ENCODE assay signal across 19 cellular contexts in genomic region chr17:79104898-79105600, GRCh38.
"Had no signal": no experiment of that assay in that cellular context is flagged by ENCODE, and none has a peak within 500 bp of the region (broad histone marks: within the 10 kb centered on the region; RNA-seq: fewer than 3 reads in every experiment).

No MANE protein-coding gene starts in this region.

- H3K4me2 ChIP-seq: smooth muscle cell had no signal

- H3K27ac ChIP-seq: esophagus squamous epithelium, prostate gland, right lobe of liver, transverse colon had no signal

- DNase-seq: activated CD4-positive, alpha-beta T cell treated with anti-CD3 and anti-CD28 coated beads for 48 hours; activated CD8-positive, alpha-beta T cell treated with anti-CD3 and anti-CD28 coated beads for 36 hours; activated effector memory CD4-positive, alpha-beta T cell treated with Interleukin-2 at 50 U/mL for 16 hours; activated T-cell treated with anti-CD3 and anti-CD28 coated beads, Interleukin-2, amount 50 U/mL, for 4 hours; caudate nucleus; esophagus squamous epithelium; hippocampal formation; kidney; left ventricle myocardium superior; mesendoderm; nephron progenitor cell; right lobe of liver; stimulated activated CD4-positive, alpha-beta T cell treated with anti-CD3 and anti-CD28 coated beads, Interleukin-4, amount 100 ng/mL, for 4 hours; stimulated activated CD8-positive, alpha-beta memory T cell treated with anti-CD3 and anti-CD28 coated beads, Interleukin-4, amount 100 ng/mL, for 48 hours; stimulated activated naive CD8-positive, alpha-beta T cell treated with anti-CD3 and anti-CD28 coated beads, Interleukin-15, Interleukin-2, amounts not matched to agents 100 U/mL and 50 U/mL, for 24 hours; transverse colon had no signal

- ATAC-seq: activated CD8-positive, alpha-beta T cell treated with anti-CD3 and anti-CD28 coated beads for 36 hours; activated T-cell treated with anti-CD3 and anti-CD28 coated beads, Interleukin-2, amount 50 U/mL, for 4 hours; left ventricle myocardium superior; right lobe of liver; stimulated activated naive CD8-positive, alpha-beta T cell treated with anti-CD3 and anti-CD28 coated beads, Interleukin-15, Interleukin-2, amounts not matched to agents 100 U/mL and 50 U/mL, for 24 hours; WTC11 had no signal

- H3K4me1 ChIP-seq: esophagus squamous epithelium, prostate gland, right lobe of liver, transverse colon had no signal

- H3K36me3 ChIP-seq: esophagus squamous epithelium, prostate gland, right lobe of liver, transverse colon had no signal

- H3K9me3 ChIP-seq: esophagus squamous epithelium, prostate gland, right lobe of liver, transverse colon had no signal

- H3K27me3 ChIP-seq: right lobe of liver had no signal

- H3K4me3 ChIP-seq: esophagus squamous epithelium, prostate gland, right lobe of liver, smooth muscle cell, transverse colon had no signal
